ENCODE assay signal across 9 cellular contexts in the genomic region with DNA sequence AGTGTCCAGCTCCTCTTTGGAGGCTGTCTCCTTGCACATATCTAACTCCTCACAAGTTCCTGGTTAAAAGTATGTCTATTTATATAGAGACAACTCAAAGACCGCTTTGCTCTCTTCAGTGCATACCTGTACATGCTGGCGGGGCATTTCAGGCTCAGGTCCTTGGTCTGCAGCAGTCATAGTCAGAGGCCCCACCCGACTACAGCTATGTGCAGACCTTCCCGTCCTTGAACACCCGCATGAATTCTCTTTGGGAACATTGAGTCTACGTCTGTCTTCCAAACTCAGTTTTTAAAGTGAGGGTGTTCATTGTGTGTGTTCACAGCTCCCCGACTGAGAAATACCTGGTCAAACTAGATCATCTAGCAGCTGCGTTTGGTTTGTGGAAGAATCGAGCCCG. TPM values are rescaled to one million over a fixed set of nuclear protein-coding genes. Genes with fewer than 3 reads are reported as not detected.
DNase-seq lines count a peak whose midpoint lies in the region; ATAC-seq and TF ChIP-seq lines count a peak whose summit lies in the region.
"Had no signal": no experiment of that assay in that cellular context is flagged by ENCODE, and none has a peak within 500 bp of the region (broad histone marks: within the 10 kb centered on the region; RNA-seq: fewer than 3 reads in every experiment).

No MANE protein-coding gene starts in this region.

- no peaks in the 10 kb centered on the region for H3K27me3 ChIP-seq in CD8-positive, alpha-beta memory T cell (ENCODE audit: insufficient read depth, low read length, poor library complexity, severe bottlenecking)
- H3K27me3 ChIP-seq in OCI-LY1 (ENCODE audit: insufficient read depth, low read length): no peaks in the 10 kb centered on the region
- no peaks in the 10 kb centered on the region for H3K27me3 ChIP-seq in neuron (ENCODE audit: insufficient read depth, low read length)

- peak overlapping the region; percentile 16 for H3K27ac ChIP-seq in CD8-positive, alpha-beta memory T cell (ENCODE audit: low read depth, low read length)
- no peak overlapping the region for H3K27ac ChIP-seq in OCI-LY1 (ENCODE audit: low read depth, low read length, poor library complexity, severe bottlenecking)

- peaks cover 0 to 6% (median 0%) of the 10 kb centered on the region in 5 donors for H3K9me3 Mint-ChIP-seq in CD8-positive, alpha-beta memory T cell
- no peaks in the 10 kb centered on the region for H3K9me3 Mint-ChIP-seq in effector memory CD8-positive, alpha-beta T cell

- ATAC-seq in effector memory CD8-positive, alpha-beta T cell (replicated peaks): no peak
- ATAC-seq in HG03139 (IDR thresholded peaks at IDR 0.05; ENCODE audit: unreplicated experiment): no peak

- no peak for TF ChIP-seq CTCF in OCI-LY1 (IDR thresholded peaks at IDR 0.05; ENCODE audit: low read length)

- H3K9me2 ChIP-seq in OCI-LY1 (ENCODE audit: low read depth, low read length): no peaks in the 10 kb centered on the region

- no peaks in the 10 kb centered on the region for H3K79me2 ChIP-seq in OCI-LY1 (ENCODE audit: insufficient read depth, low read length)

- H3K36me3 Mint-ChIP-seq in CD8-positive, alpha-beta memory T cell: peaks cover 0 to 11% (median 0%) of the 10 kb centered on the region in 3 donors
- peaks cover 52% of the 10 kb centered on the region for H3K36me3 Mint-ChIP-seq in effector memory CD8-positive, alpha-beta T cell (ENCODE audit: insufficient read depth)

- peak overlapping the region; percentile 72; the same call in 1 of the 2 replicates for H3K4me2 ChIP-seq in OCI-LY1 (ENCODE audit: low read length)

- no peaks in the 10 kb centered on the region for H3K9me3 ChIP-seq in CD8-positive, alpha-beta memory T cell (ENCODE audit: low read length)
- H3K9me3 ChIP-seq in OCI-LY1 (ENCODE audit: low read length): no peaks in the 10 kb centered on the region
- H3K9me3 ChIP-seq in neuron (ENCODE audit: low read length): no peaks in the 10 kb centered on the region

- CTCF ChIA-PET in CD8-positive, alpha-beta memory T cell (lab: Charles Lee): no interaction called here

- H3F3A ChIP-seq in OCI-LY1 (ENCODE audit: insufficient read depth, low read length): no peaks in the 10 kb centered on the region

- no peaks in the 10 kb centered on the region for H4K20me1 ChIP-seq in OCI-LY1 (ENCODE audit: insufficient read depth, low read length)

- no peak overlapping the region for H2AFZ ChIP-seq in OCI-LY1 (ENCODE audit: low read length)
- no peak overlapping the region for H2AFZ ChIP-seq in neuron (ENCODE audit: low read depth, low read length)

- H3K27me3 Mint-ChIP-seq in CD8-positive, alpha-beta memory T cell: peaks cover 0 to 42% of the 10 kb centered on the region in 2 donors
- H3K27me3 Mint-ChIP-seq in effector memory CD8-positive, alpha-beta T cell: no peaks in the 10 kb centered on the region

- DNase-seq in CD8-positive, alpha-beta memory T cell: no peak
- no peak for DNase-seq in effector memory CD8-positive, alpha-beta T cell
- DNase-seq in KG1 (lab: John Stamatoyannopoulos, UW) (no peak), activated gamma-delta T cell (lab: John Stamatoyannopoulos, UW) (no peak)
- no peak for DNase-seq in NK-92 treated with Interleukin-12 subunit alpha and Interleukin-12 subunit beta, amount 100 ng/mL, for 24 hours (lab: John Stamatoyannopoulos, UW)
- DNase-seq: activated CD4-positive, alpha-beta T cell treated with anti-CD3 and anti-CD28 coated beads, Interleukin-2, amount 50 U/mL, for 1 hour had no signal

- peaks cover 36% of the 10 kb centered on the region for H3K4me1 ChIP-seq in CD8-positive, alpha-beta memory T cell (ENCODE audit: insufficient read depth, low read length)
- H3K4me1 ChIP-seq in OCI-LY1 (ENCODE audit: insufficient read depth, low read length, severe bottlenecking) (peaks cover 51% of the 10 kb centered on the region), neuron (ENCODE audit: insufficient read depth, low read length) (peaks cover 27% of the 10 kb centered on the region)

- H3K36me3 ChIP-seq in CD8-positive, alpha-beta memory T cell (ENCODE audit: insufficient read depth, low read length): no peaks in the 10 kb centered on the region
- H3K36me3 ChIP-seq in OCI-LY1 (ENCODE audit: insufficient read depth, low read length) (peaks cover 10% of the 10 kb centered on the region; the same call in 1 of the 2 replicates), neuron (ENCODE audit: insufficient read depth, low read length) (no peaks in the 10 kb centered on the region)

- no peak overlapping the region for H3K9ac ChIP-seq in OCI-LY1 (ENCODE audit: low read length)

- POLR2A ChIA-PET in CD8-positive, alpha-beta memory T cell (lab: Charles Lee): interaction anchor here (0.9 kb wide), 1 partner anchor 83 kb away, joined by 4 read pairs; no protein-coding TSS in a partner anchor

- H3K4me1 Mint-ChIP-seq in CD8-positive, alpha-beta memory T cell: peaks cover 37 to 47% (median 42%) of the 10 kb centered on the region in 3 donors
- H3K4me1 Mint-ChIP-seq in effector memory CD8-positive, alpha-beta T cell (ENCODE audit: low read depth in 2 of 2): peaks cover 39 to 50% of the 10 kb centered on the region in 2 donors

- peak overlapping the region in 4 of 8 donors; percentile 45 to 90 (median 66) for H3K27ac Mint-ChIP-seq in CD8-positive, alpha-beta memory T cell
- peak overlapping the region; percentile 67 to 82 for H3K27ac Mint-ChIP-seq in effector memory CD8-positive, alpha-beta T cell

- H3K4me3 Mint-ChIP-seq in CD8-positive, alpha-beta memory T cell: peak overlapping the region; percentile 79 to 95 (median 91)
- H3K4me3 Mint-ChIP-seq in effector memory CD8-positive, alpha-beta T cell: peak overlapping the region; percentile 92 to 94

- H3K4me3 ChIP-seq in CD8-positive, alpha-beta memory T cell (ENCODE audit: low read length): peak overlapping the region; percentile 37
- H3K4me3 ChIP-seq in OCI-LY1 (ENCODE audit: low read depth, low read length, poor library complexity, severe bottlenecking): peak overlapping the region; percentile 77
- H3K4me3 ChIP-seq in neuron (ENCODE audit: low read length): peak overlapping the region; percentile 56

RNA-seq across cellular contexts. Expression of gene BCOR, which starts 4.2 kb away (rescaled TPM):
- 10 to 100 TPM; 62.6 to 67.7 TPM for total RNA-seq in CD8-positive, alpha-beta memory T cell
- polyA plus RNA-seq in CD8-positive, alpha-beta memory T cell: 7.2 TPM
